15 cellular contexts compared by ENCODE assay signal in genomic region chr2:162000466-162000865, GRCh38.
DNase-seq lines count a peak whose midpoint lies in the region; ATAC-seq and TF ChIP-seq lines count a peak whose summit lies in the region.
"Had no signal": no experiment of that assay in that cellular context is flagged by ENCODE, and none has a peak within 500 bp of the region (broad histone marks: within the 10 kb centered on the region; RNA-seq: fewer than 3 reads in every experiment).

No MANE protein-coding gene starts in this region.

- peaks cover 86% of the 10 kb centered on the region for H3K36me3 Mint-ChIP-seq in activated naive CD8-positive, alpha-beta T cell treated with anti-CD3 and anti-CD28 coated beads, Interleukin-2, amount 10 ng/mL, durations not matched to agents 7 days and 5 days
- peaks cover 51% of the 10 kb centered on the region for H3K36me3 Mint-ChIP-seq in activated naive CD8-positive, alpha-beta T cell treated with anti-CD3 and anti-CD28 coated beads for 36 hours
- H3K36me3 Mint-ChIP-seq in stimulated activated effector memory CD8-positive, alpha-beta T cell treated with anti-CD3 and anti-CD28 coated beads, Interleukin-12 subunit alpha, Interleukin-12 subunit beta, amount 100 ng/mL, for 72 hours = peaks cover 73% of the 10 kb centered on the region

- H3F3A ChIP-seq in MM.1S (ENCODE audit: insufficient read depth, low read length) = no peaks in the 10 kb centered on the region

- ATAC-seq in activated naive CD8-positive, alpha-beta T cell treated with anti-CD3 and anti-CD28 coated beads, Interleukin-2, amount 10 ng/mL, durations not matched to agents 7 days and 5 days (ENCODE audit: low read depth) = no peak
- no peak for ATAC-seq in stimulated activated effector memory CD8-positive, alpha-beta T cell treated with anti-CD3 and anti-CD28 coated beads, Interleukin-12 subunit alpha, Interleukin-12 subunit beta, amount 100 ng/mL, for 72 hours

- H3K27me3 Mint-ChIP-seq in activated naive CD8-positive, alpha-beta T cell treated with anti-CD3 and anti-CD28 coated beads, Interleukin-2, amount 10 ng/mL, durations not matched to agents 7 days and 5 days = no peaks in the 10 kb centered on the region
- H3K27me3 Mint-ChIP-seq in activated naive CD8-positive, alpha-beta T cell treated with anti-CD3 and anti-CD28 coated beads for 36 hours = no peaks in the 10 kb centered on the region

- CTCF ChIA-PET in OCI-LY7 (lab: Charles Lee; ENCODE audit: unreplicated experiment) = no interaction called here

- H3K27me3 ChIP-seq in dorsolateral prefrontal cortex (no peaks in the 10 kb centered on the region), MM.1S (replicated peaks; ENCODE audit: insufficient read depth, low read length) (no peaks in the 10 kb centered on the region)

- H3K9me3 Mint-ChIP-seq in activated naive CD8-positive, alpha-beta T cell treated with anti-CD3 and anti-CD28 coated beads, Interleukin-2, amount 10 ng/mL, durations not matched to agents 7 days and 5 days = peaks cover 2% of the 10 kb centered on the region
- H3K9me3 Mint-ChIP-seq in activated naive CD8-positive, alpha-beta T cell treated with anti-CD3 and anti-CD28 coated beads for 36 hours = no peaks in the 10 kb centered on the region
- peaks cover 4% of the 10 kb centered on the region for H3K9me3 Mint-ChIP-seq in stimulated activated effector memory CD8-positive, alpha-beta T cell treated with anti-CD3 and anti-CD28 coated beads, Interleukin-12 subunit alpha, Interleukin-12 subunit beta, amount 100 ng/mL, for 72 hours

- no peak overlapping the region for H3K4me3 Mint-ChIP-seq in activated naive CD8-positive, alpha-beta T cell treated with anti-CD3 and anti-CD28 coated beads, Interleukin-2, amount 10 ng/mL, durations not matched to agents 7 days and 5 days
- H3K4me3 Mint-ChIP-seq in activated naive CD8-positive, alpha-beta T cell treated with anti-CD3 and anti-CD28 coated beads for 36 hours = no peak overlapping the region
- H3K4me3 Mint-ChIP-seq in stimulated activated effector memory CD8-positive, alpha-beta T cell treated with anti-CD3 and anti-CD28 coated beads, Interleukin-12 subunit alpha, Interleukin-12 subunit beta, amount 100 ng/mL, for 72 hours = no peak overlapping the region

- no peaks in the 10 kb centered on the region for H3K4me1 ChIP-seq in OCI-LY7 (ENCODE audit: insufficient read depth, low read length, poor library complexity, severe bottlenecking)
- no peaks in the 10 kb centered on the region for H3K4me1 ChIP-seq in MM.1S (ENCODE audit: low read length)

- H3K9me3 ChIP-seq in OCI-LY7 (ENCODE audit: low read length) (no peaks in the 10 kb centered on the region), MM.1S (replicated peaks; ENCODE audit: insufficient read depth, low read length) (no peaks in the 10 kb centered on the region)

- intact Hi-C loops in OCI-LY7 (cut with micrococcal nuclease; ENCODE audit: unreplicated experiment) = no loop called here
- intact Hi-C loops in dorsolateral prefrontal cortex (cut with DNase I) = no loop called here

- H3K36me3 ChIP-seq in OCI-LY7 (ENCODE audit: insufficient read depth, low read length) (no peaks in the 10 kb centered on the region), MM.1S (replicated peaks; ENCODE audit: insufficient read depth, low read length) (no peaks in the 10 kb centered on the region)

- H4K20me1 ChIP-seq in OCI-LY7 (ENCODE audit: insufficient read depth, low read length) (no peaks in the 10 kb centered on the region), MM.1S (ENCODE audit: insufficient read depth, low read length) (no peaks in the 10 kb centered on the region)

- no peak overlapping the region for H3K9ac ChIP-seq in MM.1S (ENCODE audit: low read length)
- H3K9ac ChIP-seq: GM23248 had no signal

- no peak overlapping the region for H2AFZ ChIP-seq in OCI-LY7 (ENCODE audit: low read length)
- H2AFZ ChIP-seq in MM.1S (ENCODE audit: low read length) = no peak overlapping the region
- H2AFZ ChIP-seq: GM23248 had no signal

- H3K4me1 Mint-ChIP-seq in activated naive CD8-positive, alpha-beta T cell treated with anti-CD3 and anti-CD28 coated beads, Interleukin-2, amount 10 ng/mL, durations not matched to agents 7 days and 5 days = peaks cover 55% of the 10 kb centered on the region
- H3K4me1 Mint-ChIP-seq in activated naive CD8-positive, alpha-beta T cell treated with anti-CD3 and anti-CD28 coated beads for 36 hours = peaks cover 23% of the 10 kb centered on the region
- peaks cover 42% of the 10 kb centered on the region for H3K4me1 Mint-ChIP-seq in stimulated activated effector memory CD8-positive, alpha-beta T cell treated with anti-CD3 and anti-CD28 coated beads, Interleukin-12 subunit alpha, Interleukin-12 subunit beta, amount 100 ng/mL, for 72 hours

- H3K27ac ChIP-seq in OCI-LY7 (ENCODE audit: low read depth, low read length, poor library complexity, severe bottlenecking) (no peak overlapping the region), dorsolateral prefrontal cortex (peak overlapping the region in 36 of 59 donors; percentile 7 to 80 (median 44)), MM.1S (ENCODE audit: low read length) (no peak overlapping the region)
- H3K27ac ChIP-seq: GM23248 had no signal

- BruUV-seq in OCI-LY7 (replicated peaks; lab: Mats Ljungman, UMichigan) = no TSS peak

- H3K4me3 ChIP-seq in OCI-LY7 (ENCODE audit: low read depth, low read length, poor library complexity, severe bottlenecking) (no peak overlapping the region), dorsolateral prefrontal cortex (no peak overlapping the region), MM.1S (ENCODE audit: low read length) (no peak overlapping the region)
- H3K4me3 ChIP-seq: GM23248 had no signal

- POLR2A ChIA-PET in activated naive CD8-positive, alpha-beta T cell treated with anti-CD3 and anti-CD28 coated beads, Interleukin-2, amount 10 ng/mL, durations not matched to agents 7 days and 5 days (lab: Charles Lee) = interaction anchor here (1.4 kb wide), 1 partner anchor 73 kb away, joined by 3 read pairs; the partner anchor contains the start of gene DPP4
- POLR2A ChIA-PET in OCI-LY7 (lab: Charles Lee) = interaction anchor here (1.8 kb wide), 1 partner anchor 10 kb away, joined by 5 read pairs; no protein-coding TSS in a partner anchor

- H3K9me2 ChIP-seq in OCI-LY7 (ENCODE audit: insufficient read depth, low read length) (no peaks in the 10 kb centered on the region), MM.1S (replicated peaks; ENCODE audit: insufficient read depth, low read length) (no peaks in the 10 kb centered on the region)

- no peaks in the 10 kb centered on the region for H3K79me2 ChIP-seq in OCI-LY7 (ENCODE audit: insufficient read depth, low read depth, low read length)
- H3K79me2 ChIP-seq in MM.1S (ENCODE audit: low read length) = no peaks in the 10 kb centered on the region

- no peak overlapping the region for H3K4me2 ChIP-seq in OCI-LY7 (ENCODE audit: low read length)
- H3K4me2 ChIP-seq in MM.1S (ENCODE audit: low read depth, low read length) = no peak overlapping the region

- TF ChIP-seq CTCF in OCI-LY7 (conservative IDR thresholded peaks at IDR 0.05; ENCODE audit: low read length) = 0 out of 2 replicates have a peak, but pooled peaks have one; percentile 8
- no peak for TF ChIP-seq CTCF in dorsolateral prefrontal cortex (IDR thresholded peaks at IDR 0.05 in 54 of 56, conservative IDR thresholded peaks at IDR 0.05 in 2 of 56; ENCODE audit: low read depth in 1 of 56, partially characterized antibody in 56 of 56)
- no peak for TF ChIP-seq CTCF in MM.1S (IDR thresholded peaks at IDR 0.05; ENCODE audit: low read length)

- peak overlapping the region; percentile 11 for H3K27ac Mint-ChIP-seq in activated naive CD8-positive, alpha-beta T cell treated with anti-CD3 and anti-CD28 coated beads, Interleukin-2, amount 10 ng/mL, durations not matched to agents 7 days and 5 days
- H3K27ac Mint-ChIP-seq in activated naive CD8-positive, alpha-beta T cell treated with anti-CD3 and anti-CD28 coated beads for 36 hours = no peak overlapping the region
- H3K27ac Mint-ChIP-seq in stimulated activated effector memory CD8-positive, alpha-beta T cell treated with anti-CD3 and anti-CD28 coated beads, Interleukin-12 subunit alpha, Interleukin-12 subunit beta, amount 100 ng/mL, for 72 hours = peak overlapping the region; percentile 71

- no peak for DNase-seq in activated naive CD8-positive, alpha-beta T cell treated with anti-CD3 and anti-CD28 coated beads, Interleukin-2, amount 10 ng/mL, durations not matched to agents 7 days and 5 days
- DNase-seq in activated naive CD8-positive, alpha-beta T cell treated with anti-CD3 and anti-CD28 coated beads for 36 hours = no peak
- no peak for DNase-seq in OCI-LY7 (ENCODE audit: low spot score)
- no peak for DNase-seq in dorsolateral prefrontal cortex
- DNase-seq in stimulated activated effector memory CD8-positive, alpha-beta T cell treated with anti-CD3 and anti-CD28 coated beads, Interleukin-12 subunit alpha, Interleukin-12 subunit beta, amount 100 ng/mL, for 72 hours (ENCODE audit: low spot score in 2 of 2) = no peak
- no peak for DNase-seq in MM.1S
- DNase-seq in NCI-H345 (lab: John Stamatoyannopoulos, UW) = no peak
- DNase-seq: AML-193, DMS79 treated with DMSO at 0.1 percent for 48 hours, GF-D8, GM23248, KBM-7, NCI-H1092 treated with DMSO at 0.1 percent for 48 hours, NCI-H1694 treated with DMSO at 0.1 percent for 48 hours, NCI-H774 had no signal

Comparison
In these comparisons a context has a peak if more than half of its experiments do, and no peak if none do; other contexts are left out.
1. H3K27ac ChIP-seq: peak in dorsolateral prefrontal cortex (36 of 59); none in OCI-LY7 (single experiment) and MM.1S (single experiment).